ENCODE assay signal across 8 cellular contexts in the genomic region with DNA sequence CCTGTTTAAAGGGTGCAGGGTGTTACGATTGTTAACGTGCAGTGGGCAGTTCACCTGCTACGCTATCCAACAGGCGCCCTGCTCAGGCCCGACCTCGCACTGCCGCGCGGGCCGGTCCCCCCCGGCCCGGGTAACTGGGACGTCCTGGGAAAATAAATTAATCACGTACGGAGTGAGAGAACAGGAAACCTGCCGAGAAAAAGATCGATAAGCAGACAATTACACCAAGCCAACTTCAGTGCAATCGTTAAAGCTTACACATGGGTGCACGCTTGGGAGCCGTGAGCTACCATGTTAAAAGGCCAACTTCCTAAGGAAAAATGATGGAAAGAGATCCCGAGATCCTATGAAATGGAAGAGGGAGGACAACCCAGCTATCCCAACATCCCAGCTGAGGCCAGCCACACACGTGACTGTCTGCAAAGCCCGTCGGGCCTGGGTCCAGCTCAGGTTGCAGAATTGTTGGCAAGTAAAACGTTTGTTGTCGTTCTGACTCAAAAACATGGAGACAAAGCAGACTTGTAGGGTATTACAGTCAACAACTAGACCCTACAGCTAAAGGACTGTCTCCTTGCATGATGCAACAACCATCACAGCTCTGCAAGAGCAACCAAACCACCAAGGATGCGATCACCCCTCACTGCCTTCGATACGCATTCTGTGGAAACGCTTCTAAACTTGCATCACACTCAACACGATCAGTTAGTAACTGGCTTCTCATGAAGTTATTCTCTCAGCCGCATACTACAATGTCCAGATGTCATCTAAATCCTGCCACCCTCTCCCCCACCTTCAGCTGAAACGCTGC. TPM values are rescaled to one million over a fixed set of nuclear protein-coding genes. Genes with fewer than 3 reads are reported as not detected.
A peak's percentile ranks its signal among the peaks of the same experiment; 100 is the strongest.
DNase-seq lines count a peak whose midpoint lies in the region; ATAC-seq and TF ChIP-seq lines count a peak whose summit lies in the region.

No MANE protein-coding gene starts in this region.

- peak overlapping the region; percentile 92 to 96 (median 94) for H3K4me3 Mint-ChIP-seq in T-cell

- H3K4me1 ChIP-seq in right atrium auricular region (peaks cover 0 to 24% of the 10 kb centered on the region in 2 donors), skeletal muscle satellite cell (ENCODE audit: control insufficient read depth, insufficient read depth, low read length) (peaks cover 16% of the 10 kb centered on the region)

- H3K36me3 Mint-ChIP-seq in T-cell: no peaks in the 10 kb centered on the region

- CTCF ChIA-PET in T-cell (lab: Charles Lee): interaction anchor here (0.7 to 2.1 kb wide), 2 partner anchors 18 kb away, joined by 3 to 6 read pairs; no protein-coding TSS in a partner anchor

- H3K4me3 ChIP-seq in right atrium auricular region (peak overlapping the region; percentile 59 to 72), fibroblast of villous mesenchyme (ENCODE audit: low read depth, low read length) (peak overlapping the region; percentile 86), skeletal muscle satellite cell (ENCODE audit: low read length) (peak overlapping the region; percentile 100)

- intact Hi-C loops in left ventricle myocardium superior (cut with micrococcal nuclease): no loop called here

- no peak for ATAC-seq in left ventricle myocardium superior
- peak in 1 of 4 experiments; percentile 4 for ATAC-seq in T-cell (replicated peaks in 1 of 4)
- ATAC-seq in HG03571 (IDR thresholded peaks at IDR 0.05; ENCODE audit: unreplicated experiment): no peak

- peaks cover 0 to 3% of the 10 kb centered on the region in 2 donors for H3K27me3 Mint-ChIP-seq in T-cell

- H3K9me3 Mint-ChIP-seq in T-cell: peaks cover 0 to 4% (median 0%) of the 10 kb centered on the region in 3 donors

- DNase-seq in right atrium auricular region (ENCODE audit: low spot score) (no peak), left ventricle myocardium superior (no peak), T-cell (no peak), fibroblast of villous mesenchyme (ENCODE audit: low read depth) (no peak), NOMO-1 treated with dmso at 0.1 percent for 144 hours (lab: John Stamatoyannopoulos, UW; ENCODE audit: unreplicated experiment) (no peak), AML-193 (lab: John Stamatoyannopoulos, UW) (no peak)

- H3K27ac Mint-ChIP-seq in T-cell: peak overlapping the region; percentile 86 to 89

- H3K36me3 ChIP-seq in right atrium auricular region (no peaks in the 10 kb centered on the region), skeletal muscle satellite cell (ENCODE audit: insufficient read depth, low read length) (no peaks in the 10 kb centered on the region)

- H3K27ac ChIP-seq in right atrium auricular region: peak overlapping the region; percentile 86 to 94

- POLR2A ChIA-PET in T-cell (lab: Charles Lee): interaction anchor here in 1 of 2 donors (1.0 kb wide), 1 partner anchor 99 kb away, joined by 3 read pairs; no protein-coding TSS in a partner anchor

- TF ChIP-seq CTCF in right atrium auricular region (IDR thresholded peaks at IDR 0.05) (no peak), fibroblast of villous mesenchyme (IDR thresholded peaks at IDR 0.05; ENCODE audit: insufficient read depth, low read depth, low read length) (no peak)

- no peaks in the 10 kb centered on the region for H3K27me3 ChIP-seq in right atrium auricular region
- no peaks in the 10 kb centered on the region for H3K27me3 ChIP-seq in skeletal muscle satellite cell (ENCODE audit: control insufficient read depth, insufficient read depth, low read length)

- peak overlapping the region; percentile 95 for H3K4me2 ChIP-seq in skeletal muscle satellite cell (ENCODE audit: low read length)

- peak overlapping the region; percentile 98 for H3K9ac ChIP-seq in skeletal muscle satellite cell (ENCODE audit: low read depth, low read length)

- H3K9me3 ChIP-seq in right atrium auricular region (no peaks in the 10 kb centered on the region), skeletal muscle satellite cell (replicated peaks; ENCODE audit: low read length) (no peaks in the 10 kb centered on the region)

- H3K4me1 Mint-ChIP-seq in T-cell: peaks cover 35 to 42% (median 38%) of the 10 kb centered on the region in 3 donors

RNA-seq across cellular contexts. Expression of a gene that starts 0.7 kb away (rescaled TPM):
- total RNA-seq in right atrium auricular region: 10 to 100 TPM in 1 of 2 donors, 1 to 10 TPM in 1; 9.8 to 14.7 TPM
- total RNA-seq in left ventricle myocardium superior: 16.0 TPM
- 10 to 100 TPM; 36.2 to 47.2 (median 44.7) TPM for total RNA-seq in T-cell
- total RNA-seq in fibroblast of villous mesenchyme: 15.5 and 18.4 TPM in 2 replicates
- 13.9 and 17.3 TPM in 2 replicates for total RNA-seq in skeletal muscle satellite cell (2012; rRNA removed)
